ENCODE assay signal across 1 cellular context in genomic region chr5:181245427-181246275, GRCh38.
TF ChIP-seq lines count a peak whose summit lies in the region.

No MANE protein-coding gene starts in this region.

TF ChIP-seq in endothelial cell of umbilical vein, 7 proteins besides CTCF, POLR2A, EP300 and RAD21:
- TF ChIP-seq POLR2AphosphoS5 (IDR thresholded peaks at IDR 0.05; ENCODE audit: insufficient read depth, low read depth, low read length): no peak
- TF ChIP-seq MYC (IDR thresholded peaks at IDR 0.05; ENCODE audit: low read depth, low read length): no peak
- TF ChIP-seq FOS (IDR thresholded peaks at IDR 0.05; ENCODE audit: borderline replicate concordance, insufficient read depth, low read length): no peak
- no peak for TF ChIP-seq GATA2 (IDR thresholded peaks at IDR 0.05; ENCODE audit: insufficient read depth, insufficient read length, low read depth, low read length)
- TF ChIP-seq EZH2 (IDR thresholded peaks at IDR 0.05; ENCODE audit: borderline replicate concordance, low read depth, low read length, severe bottlenecking): no peak
- TF ChIP-seq JUN (IDR thresholded peaks at IDR 0.05; ENCODE audit: borderline replicate concordance, insufficient read depth, insufficient read length, low read depth): no peak
- TF ChIP-seq MAX (IDR thresholded peaks at IDR 0.05; ENCODE audit: insufficient read depth, insufficient read length): no peak
